Comparison of ENCODE assay signal across 8 cellular contexts in genomic region chr19:55459950-55460657, GRCh38. TPM values are rescaled to one million over a fixed set of nuclear protein-coding genes. Genes with fewer than 3 reads are reported as not detected.
A peak's percentile ranks its signal among the peaks of the same experiment; 100 is the strongest.
DNase-seq lines count a peak whose midpoint lies in the region; ATAC-seq and TF ChIP-seq lines count a peak whose summit lies in the region.

No MANE protein-coding gene starts in this region.

- H3F3A ChIP-seq in MM.1S (ENCODE audit: insufficient read depth, low read length) = 0 out of 2 replicates have a peak, but pooled peaks cover 4% of the 10 kb centered on the region

- H3K4me2 ChIP-seq in MM.1S (ENCODE audit: low read depth, low read length) = no peak overlapping the region

- H3K79me2 ChIP-seq in MM.1S (ENCODE audit: low read length) = peaks cover 4% of the 10 kb centered on the region; the same call in 1 of the 2 replicates

- POLR2A ChIA-PET in activated CD8-positive, alpha-beta T cell treated with anti-CD3 and anti-CD28 coated beads, Interleukin-2, amount 10 ng/mL, durations not matched to agents 7 days and 5 days (lab: Charles Lee) = no interaction called here

- CTCF ChIA-PET in activated CD8-positive, alpha-beta T cell treated with anti-CD3 and anti-CD28 coated beads, Interleukin-2, amount 10 ng/mL, durations not matched to agents 7 days and 5 days (lab: Charles Lee) = no interaction called here

- peaks cover 27% of the 10 kb centered on the region for H3K27me3 ChIP-seq in iPS-20b (ENCODE audit: insufficient read depth, low read length)
- peaks cover 28% of the 10 kb centered on the region for H3K27me3 ChIP-seq in MM.1S (replicated peaks; ENCODE audit: insufficient read depth, low read length)

- no peak overlapping the region for H2AFZ ChIP-seq in MM.1S (ENCODE audit: low read length)

- H3K4me3 ChIP-seq in iPS-20b (ENCODE audit: low read length) = peak overlapping the region; percentile 83
- H3K4me3 ChIP-seq in MM.1S (ENCODE audit: low read length) = no peak overlapping the region

- no peak for TF ChIP-seq CTCF in MM.1S (IDR thresholded peaks at IDR 0.05; ENCODE audit: low read length)

- no peaks in the 10 kb centered on the region for H3K9me3 Mint-ChIP-seq in activated CD4-positive, alpha-beta T cell treated with anti-CD3 and anti-CD28 coated beads, Interleukin-2, amount 10 ng/mL, durations not matched to agents 24 days and 14 days
- H3K9me3 Mint-ChIP-seq in activated CD8-positive, alpha-beta T cell treated with anti-CD3 and anti-CD28 coated beads, Interleukin-2, amount 10 ng/mL, durations not matched to agents 7 days and 5 days (ENCODE audit: insufficient read depth) = no peaks in the 10 kb centered on the region

- no peaks in the 10 kb centered on the region for H3K36me3 Mint-ChIP-seq in activated CD4-positive, alpha-beta T cell treated with anti-CD3 and anti-CD28 coated beads, Interleukin-2, amount 10 ng/mL, durations not matched to agents 24 days and 14 days (ENCODE audit: low read depth)
- no peaks in the 10 kb centered on the region for H3K36me3 Mint-ChIP-seq in activated CD8-positive, alpha-beta T cell treated with anti-CD3 and anti-CD28 coated beads, Interleukin-2, amount 10 ng/mL, durations not matched to agents 7 days and 5 days (ENCODE audit: low read depth)

- intact Hi-C loops in activated CD4-positive, alpha-beta T cell treated with anti-CD3 and anti-CD28 coated beads, Interleukin-2, amount 10 ng/mL, durations not matched to agents 24 days and 14 days (cut with micrococcal nuclease) = no loop called here

- no peak for DNase-seq in activated CD4-positive, alpha-beta T cell treated with anti-CD3 and anti-CD28 coated beads, Interleukin-2, amount 10 ng/mL, durations not matched to agents 24 days and 14 days
- no peak for DNase-seq in activated CD4-positive, alpha-beta T cell treated with anti-CD3 and anti-CD28 coated beads, Interleukin-2, amount 50 U/mL, for 1 hour
- no peak for DNase-seq in activated CD8-positive, alpha-beta T cell treated with anti-CD3 and anti-CD28 coated beads, Interleukin-2, amount 10 ng/mL, durations not matched to agents 7 days and 5 days
- DNase-seq in substantia nigra (lab: John Stamatoyannopoulos, UW) = peak in 1 of 49 donors; percentile 65
- no peak for DNase-seq in MM.1S

- no peaks in the 10 kb centered on the region for H3K9me3 ChIP-seq in iPS-20b (ENCODE audit: insufficient read depth, low read depth, low read length)
- H3K9me3 ChIP-seq in MM.1S (replicated peaks; ENCODE audit: insufficient read depth, low read length) = no peaks in the 10 kb centered on the region

- no peak for ATAC-seq in activated CD8-positive, alpha-beta T cell treated with anti-CD3 and anti-CD28 coated beads, Interleukin-2, amount 10 ng/mL, durations not matched to agents 7 days and 5 days
- ATAC-seq in HG02763 (IDR thresholded peaks at IDR 0.05; ENCODE audit: unreplicated experiment) (no peak), GM18867 (IDR thresholded peaks at IDR 0.05; ENCODE audit: unreplicated experiment) (no peak)

- no peaks in the 10 kb centered on the region for H3K27me3 Mint-ChIP-seq in activated CD4-positive, alpha-beta T cell treated with anti-CD3 and anti-CD28 coated beads, Interleukin-2, amount 10 ng/mL, durations not matched to agents 24 days and 14 days
- no peaks in the 10 kb centered on the region for H3K27me3 Mint-ChIP-seq in activated CD8-positive, alpha-beta T cell treated with anti-CD3 and anti-CD28 coated beads, Interleukin-2, amount 10 ng/mL, durations not matched to agents 7 days and 5 days (ENCODE audit: low read depth)

- H3K4me1 ChIP-seq in iPS-20b (ENCODE audit: insufficient read depth, low read length) (peaks cover 14% of the 10 kb centered on the region; the same call in 1 of the 2 replicates), MM.1S (ENCODE audit: low read length) (0 out of 2 replicates have a peak, but pooled peaks cover 5% of the 10 kb centered on the region)

- peaks cover 16% of the 10 kb centered on the region for H3K4me1 Mint-ChIP-seq in activated CD4-positive, alpha-beta T cell treated with anti-CD3 and anti-CD28 coated beads, Interleukin-2, amount 10 ng/mL, durations not matched to agents 24 days and 14 days
- peaks cover 28% of the 10 kb centered on the region for H3K4me1 Mint-ChIP-seq in activated CD8-positive, alpha-beta T cell treated with anti-CD3 and anti-CD28 coated beads, Interleukin-2, amount 10 ng/mL, durations not matched to agents 7 days and 5 days (ENCODE audit: low read depth)

- H3K36me3 ChIP-seq in iPS-20b (ENCODE audit: insufficient read depth, low read depth, low read length) (0 out of 2 replicates have a peak, but pooled peaks cover 5% of the 10 kb centered on the region), MM.1S (replicated peaks; ENCODE audit: insufficient read depth, low read length) (no peaks in the 10 kb centered on the region)

- H4K20me1 ChIP-seq in MM.1S (ENCODE audit: insufficient read depth, low read length) = no peaks in the 10 kb centered on the region

- H3K9me2 ChIP-seq in MM.1S (replicated peaks; ENCODE audit: insufficient read depth, low read length) = no peaks in the 10 kb centered on the region

- H3K9ac ChIP-seq in iPS-20b (ENCODE audit: low read depth, low read length) = peak overlapping the region; percentile 62; the same call in 1 of the 2 replicates
- no peak overlapping the region for H3K9ac ChIP-seq in MM.1S (ENCODE audit: low read length)

- H3K4me3 Mint-ChIP-seq in activated CD4-positive, alpha-beta T cell treated with anti-CD3 and anti-CD28 coated beads, Interleukin-2, amount 10 ng/mL, durations not matched to agents 24 days and 14 days = peak overlapping the region; percentile 94
- peak overlapping the region; percentile 87 for H3K4me3 Mint-ChIP-seq in activated CD8-positive, alpha-beta T cell treated with anti-CD3 and anti-CD28 coated beads, Interleukin-2, amount 10 ng/mL, durations not matched to agents 7 days and 5 days

- peak overlapping the region; percentile 78 for H3K27ac Mint-ChIP-seq in activated CD4-positive, alpha-beta T cell treated with anti-CD3 and anti-CD28 coated beads, Interleukin-2, amount 10 ng/mL, durations not matched to agents 24 days and 14 days
- H3K27ac Mint-ChIP-seq in activated CD8-positive, alpha-beta T cell treated with anti-CD3 and anti-CD28 coated beads, Interleukin-2, amount 10 ng/mL, durations not matched to agents 7 days and 5 days = peak overlapping the region; percentile 52

- no peak overlapping the region for H3K27ac ChIP-seq in iPS-20b (ENCODE audit: low read length)
- peak overlapping the region; percentile 79 for H3K27ac ChIP-seq in substantia nigra (ENCODE audit: low read depth, low read length, poor library complexity, severe bottlenecking)
- no peak overlapping the region for H3K27ac ChIP-seq in MM.1S (ENCODE audit: low read length)

RNA-seq across cellular contexts. Expression of gene ISOC2, which starts 1.3 kb away (rescaled TPM):
- 34.2 and 35.2 TPM in 2 replicates for total RNA-seq in activated CD4-positive, alpha-beta T cell treated with anti-CD3 and anti-CD28 coated beads, Interleukin-2, amount 10 ng/mL, durations not matched to agents 24 days and 14 days
- 10 to 100 TPM; 31.9 to 32.1 TPM for total RNA-seq in activated CD8-positive, alpha-beta T cell treated with anti-CD3 and anti-CD28 coated beads, Interleukin-2, amount 10 ng/mL, durations not matched to agents 7 days and 5 days

RNA-seq across cellular contexts. Expression of gene C19orf85, which starts 4.4 kb away (rescaled TPM):
- total RNA-seq in activated CD4-positive, alpha-beta T cell treated with anti-CD3 and anti-CD28 coated beads, Interleukin-2, amount 10 ng/mL, durations not matched to agents 24 days and 14 days = not detected in 2 replicates
- not detected for total RNA-seq in activated CD8-positive, alpha-beta T cell treated with anti-CD3 and anti-CD28 coated beads, Interleukin-2, amount 10 ng/mL, durations not matched to agents 7 days and 5 days

RNA-seq across cellular contexts. Expression of gene ZNF628, which starts 16.3 kb away (rescaled TPM):
- 8.8 and 10.0 TPM in 2 replicates for total RNA-seq in activated CD4-positive, alpha-beta T cell treated with anti-CD3 and anti-CD28 coated beads, Interleukin-2, amount 10 ng/mL, durations not matched to agents 24 days and 14 days
- 10 to 100 TPM; 10.2 to 11.6 TPM for total RNA-seq in activated CD8-positive, alpha-beta T cell treated with anti-CD3 and anti-CD28 coated beads, Interleukin-2, amount 10 ng/mL, durations not matched to agents 7 days and 5 days

RNA-seq across cellular contexts. Expression of gene SHISA7, which starts 17.0 kb away (rescaled TPM):
- not detected in 2 replicates for total RNA-seq in activated CD4-positive, alpha-beta T cell treated with anti-CD3 and anti-CD28 coated beads, Interleukin-2, amount 10 ng/mL, durations not matched to agents 24 days and 14 days
- not detected for total RNA-seq in activated CD8-positive, alpha-beta T cell treated with anti-CD3 and anti-CD28 coated beads, Interleukin-2, amount 10 ng/mL, durations not matched to agents 7 days and 5 days

RNA-seq across cellular contexts. Expression of gene NAT14, which starts 24.9 kb away (rescaled TPM):
- 21.7 and 23.4 TPM in 2 replicates for total RNA-seq in activated CD4-positive, alpha-beta T cell treated with anti-CD3 and anti-CD28 coated beads, Interleukin-2, amount 10 ng/mL, durations not matched to agents 24 days and 14 days
- 10 to 100 TPM; 16.2 to 16.4 TPM for total RNA-seq in activated CD8-positive, alpha-beta T cell treated with anti-CD3 and anti-CD28 coated beads, Interleukin-2, amount 10 ng/mL, durations not matched to agents 7 days and 5 days
